In the genomic region with DNA sequence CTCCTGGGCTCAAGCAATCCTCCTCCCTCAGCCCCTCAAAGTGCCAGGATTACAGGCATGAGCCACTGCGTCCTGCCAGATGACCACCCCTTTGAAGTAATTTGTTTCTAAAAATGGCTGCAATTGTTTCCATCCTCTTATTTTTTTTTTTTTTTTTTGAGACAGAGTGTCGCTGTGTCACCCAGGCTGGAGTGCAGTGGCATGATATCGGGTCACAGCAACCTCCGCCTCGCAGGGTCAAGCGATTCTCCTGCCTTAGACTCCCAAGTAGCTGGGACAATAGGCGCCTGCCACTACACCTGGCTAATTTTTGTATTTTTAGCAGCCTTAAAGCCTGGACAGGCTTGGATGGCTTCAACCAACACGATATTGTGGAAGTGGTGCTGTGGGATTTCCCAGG, we compare ENCODE assay signal across 31 cellular contexts.
"Had no signal": no experiment of that assay in that cellular context is flagged by ENCODE, and none has a peak within 500 bp of the region (broad histone marks: within the 10 kb centered on the region; RNA-seq: fewer than 3 reads in every experiment).

No MANE protein-coding gene starts in this region.

- H3K4me3 ChIP-seq: esophagus muscularis mucosa, gastrocnemius medialis, heart left ventricle had no signal

- H3K9me3 ChIP-seq: esophagus muscularis mucosa, gastrocnemius medialis had no signal

- H3K27ac ChIP-seq: brain microvascular endothelial cell, foreskin keratinocyte had no signal

- H3K4me3 Mint-ChIP-seq: activated CD4-positive, alpha-beta T cell treated with anti-CD3 and anti-CD28 coated beads, Interleukin-2, amount 10 ng/mL, durations not matched to agents 7 days and 5 days; activated CD8-positive, alpha-beta T cell treated with anti-CD3 and anti-CD28 coated beads for 36 hours; activated naive CD4-positive, alpha-beta T cell treated with anti-CD3 and anti-CD28 coated beads for 36 hours; activated naive CD4-positive, alpha-beta T cell treated with anti-CD3 and anti-CD28 coated beads, Interleukin-2, amount 50 U/mL, for 24 hours; activated naive CD8-positive, alpha-beta T cell treated with anti-CD3 and anti-CD28 coated beads, Interleukin-2, amount 10 ng/mL, durations not matched to agents 7 days and 5 days; activated T-helper 1 cell treated with anti-CD3 and anti-CD28 coated beads, Interleukin-12 subunit alpha, Interleukin-12 subunit beta, Interleukin-2, Interleukin-4 antibody, amounts not matched to agents 30 ng/mL and 10 ng/mL and 1 ng/mL, durations not matched to agents 14 hours and 24 hours and 36 hours; central memory CD8-positive, alpha-beta T cell; effector memory CD8-positive, alpha-beta T cell; WTC11 had no signal

- H3K27ac Mint-ChIP-seq: activated CD4-positive, alpha-beta T cell treated with anti-CD3 and anti-CD28 coated beads, Interleukin-2, amount 10 ng/mL, durations not matched to agents 7 days and 5 days; activated CD8-positive, alpha-beta T cell treated with anti-CD3 and anti-CD28 coated beads for 36 hours; activated naive CD4-positive, alpha-beta T cell treated with anti-CD3 and anti-CD28 coated beads for 36 hours; activated naive CD4-positive, alpha-beta T cell treated with anti-CD3 and anti-CD28 coated beads, Interleukin-2, amount 50 U/mL, for 24 hours; activated naive CD8-positive, alpha-beta T cell treated with anti-CD3 and anti-CD28 coated beads, Interleukin-2, amount 10 ng/mL, durations not matched to agents 7 days and 5 days; activated T-helper 1 cell treated with anti-CD3 and anti-CD28 coated beads, Interleukin-12 subunit alpha, Interleukin-12 subunit beta, Interleukin-2, Interleukin-4 antibody, amounts not matched to agents 30 ng/mL and 10 ng/mL and 1 ng/mL, durations not matched to agents 14 hours and 24 hours and 36 hours; activated T-helper 2 cell treated with anti-CD3 and anti-CD28 coated beads, Interferon-gamma antibody, Interleukin-2, Interleukin-4, amounts not matched to agents 10 μg/mL and 5 μg/mL and 100 μg/mL, durations not matched to agents 14 hours and 24 hours and 36 hours; effector memory CD8-positive, alpha-beta T cell; WTC11 had no signal

- H3K27me3 ChIP-seq: heart left ventricle had no signal

- DNase-seq: activated CD4-positive, alpha-beta T cell treated with anti-CD3 and anti-CD28 coated beads for 1 hour; activated CD4-positive, alpha-beta T cell treated with anti-CD3 and anti-CD28 coated beads for 4 hours; activated CD4-positive, alpha-beta T cell treated with anti-CD3 and anti-CD28 coated beads, Interleukin-2, amount 10 ng/mL, durations not matched to agents 7 days and 5 days; activated CD4-positive, alpha-beta T cell treated with anti-CD3 and anti-CD28 coated beads, Interleukin-2, amount 50 U/mL, for 4 hours; activated CD8-positive, alpha-beta memory T cell treated with anti-CD3 and anti-CD28 coated beads for 24 hours; activated CD8-positive, alpha-beta memory T cell treated with anti-CD3 and anti-CD28 coated beads, Interleukin-2, amount 50 U/mL, for 4 hours; activated CD8-positive, alpha-beta T cell treated with anti-CD3 and anti-CD28 coated beads for 36 hours; activated effector memory CD4-positive, alpha-beta T cell treated with anti-CD3 and anti-CD28 coated beads, Interleukin-2, amount 50 U/mL, for 16 hours; activated naive CD4-positive, alpha-beta T cell treated with anti-CD3 and anti-CD28 coated beads for 36 hours; activated naive CD8-positive, alpha-beta T cell treated with anti-CD3 and anti-CD28 coated beads, Interleukin-2, amount 10 ng/mL, durations not matched to agents 7 days and 5 days; activated T-cell treated with anti-CD3 and anti-CD28 coated beads, Interleukin-2, amount 50 U/mL, for 1 hour; activated T-cell treated with anti-CD3 and anti-CD28 coated beads, Interleukin-2, amount 50 U/mL, for 48 hours; amniotic stem cell; anterior cingulate cortex; brain microvascular endothelial cell; cortex of kidney; dermis blood vessel endothelial cell; effector CD4-positive, alpha-beta T cell; effector memory CD8-positive, alpha-beta T cell; erythroblast; foreskin keratinocyte; gastrocnemius medialis; glutamatergic neuron; heart left ventricle; T-helper 2 cell had no signal

- H3K4me1 Mint-ChIP-seq: activated naive CD4-positive, alpha-beta T cell treated with anti-CD3 and anti-CD28 coated beads, Interleukin-2, amount 50 U/mL, for 24 hours; central memory CD8-positive, alpha-beta T cell had no signal

- H3K4me1 ChIP-seq: foreskin keratinocyte had no signal

- H3K9me3 Mint-ChIP-seq: activated CD4-positive, alpha-beta T cell treated with anti-CD3 and anti-CD28 coated beads, Interleukin-2, amount 10 ng/mL, durations not matched to agents 7 days and 5 days; activated CD8-positive, alpha-beta T cell treated with anti-CD3 and anti-CD28 coated beads for 36 hours; activated naive CD4-positive, alpha-beta T cell treated with anti-CD3 and anti-CD28 coated beads for 36 hours; activated naive CD4-positive, alpha-beta T cell treated with anti-CD3 and anti-CD28 coated beads, Interleukin-2, amount 50 U/mL, for 24 hours; activated naive CD8-positive, alpha-beta T cell treated with anti-CD3 and anti-CD28 coated beads, Interleukin-2, amount 10 ng/mL, durations not matched to agents 7 days and 5 days; activated T-helper 1 cell treated with anti-CD3 and anti-CD28 coated beads, Interleukin-12 subunit alpha, Interleukin-12 subunit beta, Interleukin-2, Interleukin-4 antibody, amounts not matched to agents 30 ng/mL and 10 ng/mL and 1 ng/mL, durations not matched to agents 14 hours and 24 hours and 36 hours; activated T-helper 2 cell treated with anti-CD3 and anti-CD28 coated beads, Interferon-gamma antibody, Interleukin-2, Interleukin-4, amounts not matched to agents 10 μg/mL and 5 μg/mL and 100 μg/mL, durations not matched to agents 14 hours and 24 hours and 36 hours; central memory CD8-positive, alpha-beta T cell; effector memory CD8-positive, alpha-beta T cell; WTC11 had no signal

- H3K36me3 Mint-ChIP-seq: activated naive CD4-positive, alpha-beta T cell treated with anti-CD3 and anti-CD28 coated beads, Interleukin-2, amount 50 U/mL, for 24 hours; activated naive CD8-positive, alpha-beta T cell treated with anti-CD3 and anti-CD28 coated beads, Interleukin-2, amount 10 ng/mL, durations not matched to agents 7 days and 5 days; WTC11 had no signal

- H3K36me3 ChIP-seq: brain microvascular endothelial cell, esophagus muscularis mucosa, gastrocnemius medialis, heart left ventricle had no signal
